ENCODE assay signal across 15 cellular contexts in the genomic region with DNA sequence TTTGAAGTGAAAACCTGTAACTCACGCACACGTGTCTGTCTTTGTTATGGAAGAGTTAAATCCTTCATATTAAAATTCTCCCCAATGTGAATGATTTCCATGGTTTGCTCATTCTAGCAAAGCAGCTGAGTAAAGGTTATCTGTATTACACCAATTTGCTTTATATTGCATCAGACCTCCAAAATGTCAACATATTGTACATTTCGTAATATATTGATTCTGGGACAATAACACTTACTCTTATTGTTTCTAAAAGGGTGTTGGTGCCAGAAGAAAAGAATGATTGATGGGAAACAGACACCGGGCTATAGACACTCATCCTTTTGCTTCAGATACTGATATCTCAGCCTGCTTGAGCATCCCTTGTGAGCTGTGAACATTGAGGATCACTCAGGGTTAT. TPM values are rescaled to one million over a fixed set of nuclear protein-coding genes. Genes with fewer than 3 reads are reported as not detected.
DNase-seq lines count a peak whose midpoint lies in the region; ATAC-seq and TF ChIP-seq lines count a peak whose summit lies in the region.
"Had no signal": no experiment of that assay in that cellular context is flagged by ENCODE, and none has a peak within 500 bp of the region (broad histone marks: within the 10 kb centered on the region; RNA-seq: fewer than 3 reads in every experiment).

No MANE protein-coding gene starts in this region.

- H3F3A ChIP-seq in GM23248 (ENCODE audit: insufficient read depth) (no peaks in the 10 kb centered on the region), smooth muscle cell (ENCODE audit: low read depth) (no peaks in the 10 kb centered on the region)

- no peak overlapping the region for H2BK5ac ChIP-seq in mesenchymal stem cell (ENCODE audit: low read depth, low read length, poor library complexity, severe bottlenecking)

- H2AFZ ChIP-seq in GM23248 (peak overlapping the region; percentile 37; the same call in 1 of the 2 replicates), smooth muscle cell (ENCODE audit: low read depth) (no peak overlapping the region), mesenchymal stem cell (ENCODE audit: low read depth, low read length) (no peak overlapping the region)

- 76 to 88% methylated on average over 4 of the region's 4 CpGs for WGBS in GM23248 (ENCODE audit: low coverage in 1 of 2, low lambda C conversion rate in 2 of 2, missing lambda C conversion rate in 2 of 2), 2 experiments
- WGBS in smooth muscle cell (ENCODE audit: low lambda C conversion rate) = 91% methylated on average over 4 of the region's 4 CpGs
- 64% methylated on average over 1 of the region's 4 CpGs for WGBS in mesenchymal stem cell

- no peak for DNase-seq in GM23248
- DNase-seq in NCI-H1930 (lab: John Stamatoyannopoulos, UW) = peak; percentile 63 to 91
- DNase-seq in SHP77 (lab: John Stamatoyannopoulos, UW) = peak; percentile 51 to 70
- DNase-seq in left lobe of liver (ENCODE audit: low spot score) = no peak
- no peak for DNase-seq in smooth muscle cell (lab: John Stamatoyannopoulos, UW; ENCODE audit: unreplicated experiment)
- DNase-seq in NCI-H82 (lab: John Stamatoyannopoulos, UW) = no peak
- no peak for DNase-seq in mesenchymal stem cell
- DNase-seq: BE2C; CD8-positive, alpha-beta T cell; DMS79; HFFc6; NCI-H1105; NCI-H187 treated with DMSO at 0.1 percent for 48 hours; Peyer's patch; SIG-M5 had no signal

- H3K9ac ChIP-seq in GM23248 (no peak overlapping the region), smooth muscle cell (ENCODE audit: low read depth) (no peak overlapping the region), mesenchymal stem cell (ENCODE audit: low read length) (no peak overlapping the region)

- no peaks in the 10 kb centered on the region for H3K9me3 ChIP-seq in GM23248 (ENCODE audit: low read depth)
- H3K9me3 ChIP-seq in smooth muscle cell (replicated peaks; ENCODE audit: low read depth) = no peaks in the 10 kb centered on the region
- no peaks in the 10 kb centered on the region for H3K9me3 ChIP-seq in mesenchymal stem cell (ENCODE audit: control insufficient read depth, low read length)
- H3K9me3 ChIP-seq: BE2C, Peyer's patch had no signal

- H3K4ac ChIP-seq in mesenchymal stem cell (ENCODE audit: low read depth in 1 of 2, low read length in 2 of 2) = no peak overlapping the region

- H3K27ac ChIP-seq in GM23248 = no peak overlapping the region
- H3K27ac ChIP-seq in smooth muscle cell (ENCODE audit: low read depth) = no peak overlapping the region
- H3K27ac ChIP-seq in mesenchymal stem cell (ENCODE audit: low read length, poor library complexity, severe bottlenecking) = no peak overlapping the region
- H3K27ac ChIP-seq: Peyer's patch had no signal

- H4K20me1 ChIP-seq in GM23248 (ENCODE audit: insufficient read depth) (no peaks in the 10 kb centered on the region), smooth muscle cell (ENCODE audit: low read depth) (no peaks in the 10 kb centered on the region)

- in situ Hi-C loops in GM23248 (cut with MboI) = no loop called here

- H2BK15ac ChIP-seq in mesenchymal stem cell (ENCODE audit: low read depth, poor library complexity, severe bottlenecking) = no peak overlapping the region

- peak; percentile 41 for ATAC-seq in left lobe of liver
- ATAC-seq: CD8-positive, alpha-beta T cell had no signal

- no peak overlapping the region for H2AK5ac ChIP-seq in mesenchymal stem cell (ENCODE audit: low read length, severe bottlenecking)

- H3K79me1 ChIP-seq in mesenchymal stem cell (replicated peaks; ENCODE audit: low read length, poor library complexity, severe bottlenecking) = peaks cover 8% of the 10 kb centered on the region

- H3K4me2 ChIP-seq in GM23248 (ENCODE audit: unreplicated experiment) = no peak overlapping the region
- no peak overlapping the region for H3K4me2 ChIP-seq in smooth muscle cell
- H3K4me2 ChIP-seq in mesenchymal stem cell (ENCODE audit: low read length, poor library complexity, severe bottlenecking) = no peak overlapping the region

- H3K4me1 ChIP-seq in GM23248 (ENCODE audit: insufficient read depth) = peaks cover 11% of the 10 kb centered on the region; the same call in 1 of the 2 replicates
- no peaks in the 10 kb centered on the region for H3K4me1 ChIP-seq in smooth muscle cell (ENCODE audit: low read depth)
- no peaks in the 10 kb centered on the region for H3K4me1 ChIP-seq in mesenchymal stem cell (ENCODE audit: control insufficient read depth, insufficient read depth, low read depth, low read length)
- H3K4me1 ChIP-seq: Peyer's patch had no signal

- H3K23ac ChIP-seq in mesenchymal stem cell (ENCODE audit: low read length in 2 of 2) = no peak overlapping the region

- no peaks in the 10 kb centered on the region for H3K9me2 ChIP-seq in GM23248 (ENCODE audit: insufficient read depth)

- H3K36me3 ChIP-seq in GM23248 (ENCODE audit: low read depth) (no peaks in the 10 kb centered on the region), smooth muscle cell (ENCODE audit: low read depth) (no peaks in the 10 kb centered on the region), mesenchymal stem cell (ENCODE audit: control insufficient read depth in 1 of 2, insufficient read depth in 2 of 2, low read depth in 1 of 2, low read length in 2 of 2) (peaks cover 0 to 22% of the 10 kb centered on the region in 2 experiments)
- H3K36me3 ChIP-seq: BE2C, Peyer's patch had no signal

- no peak overlapping the region for H3K4me3 ChIP-seq in GM23248
- no peak overlapping the region for H3K4me3 ChIP-seq in smooth muscle cell
- no peak overlapping the region for H3K4me3 ChIP-seq in mesenchymal stem cell (ENCODE audit: insufficient read depth in 1 of 2, low read depth in 1 of 2, low read length in 2 of 2)
- H3K4me3 ChIP-seq: Peyer's patch had no signal

- no peak for TF ChIP-seq CTCF in smooth muscle cell (IDR thresholded peaks at IDR 0.05; ENCODE audit: borderline replicate concordance, insufficient read depth, poor library complexity, severe bottlenecking)

- no peak overlapping the region for H4K8ac ChIP-seq in mesenchymal stem cell (ENCODE audit: low read length)

- no peak overlapping the region for H2BK120ac ChIP-seq in mesenchymal stem cell (ENCODE audit: low read depth, low read length)

- no peak overlapping the region for H4K91ac ChIP-seq in mesenchymal stem cell (ENCODE audit: low read length)

- no peak overlapping the region for H3K14ac ChIP-seq in mesenchymal stem cell (ENCODE audit: low read length in 2 of 2)

- no peak overlapping the region for H2BK12ac ChIP-seq in mesenchymal stem cell (ENCODE audit: low read length in 2 of 2)

- no peak overlapping the region for H3K18ac ChIP-seq in mesenchymal stem cell (ENCODE audit: low read depth in 1 of 2, low read length in 2 of 2)

- H3K79me2 ChIP-seq in GM23248 (ENCODE audit: insufficient read depth) = peaks cover 40% of the 10 kb centered on the region
- H3K79me2 ChIP-seq in smooth muscle cell (ENCODE audit: low read depth) = no peaks in the 10 kb centered on the region

- H3K27me3 ChIP-seq in GM23248 (replicated peaks; ENCODE audit: insufficient read depth) = no peaks in the 10 kb centered on the region
- H3K27me3 ChIP-seq in smooth muscle cell (ENCODE audit: low read depth) = peaks cover 9% of the 10 kb centered on the region
- H3K27me3 ChIP-seq in mesenchymal stem cell (ENCODE audit: control insufficient read depth in 1 of 2, insufficient read depth in 1 of 2, low read length in 2 of 2) = no peaks in the 10 kb centered on the region
- H3K27me3 ChIP-seq: BE2C, Peyer's patch had no signal

RNA-seq across cellular contexts. Expression of gene NTNG1, which starts 7.0 kb away (rescaled TPM):
- 14.4 and 14.7 TPM in 2 replicates for total RNA-seq in GM23248 (2014; rRNA removed; shearing (Covaris generic))
- 16.0 and 17.4 TPM in 2 replicates for polyA plus RNA-seq in GM23248 (2016; fragmentation: Nextera tagmentation; extraction: Ambion mirVana)
- total RNA-seq in left lobe of liver = not detected
- total RNA-seq in smooth muscle cell = 0.76 and 1.1 TPM in 2 replicates
- 0.39 and 0.58 TPM in 2 replicates for polyA plus RNA-seq in smooth muscle cell
- not detected for polyA plus RNA-seq in mesenchymal stem cell (2013, experiment 1 of 2)
- polyA plus RNA-seq in mesenchymal stem cell (2013, experiment 2 of 2) = not detected
- total RNA-seq: CD8-positive, alpha-beta T cell had no signal

Comparison
In these comparisons a context has a peak if more than half of its experiments do, and no peak if none do; other contexts are left out.
1. DNase-seq: peak in NCI-H1930 (2 of 2) and SHP77 (2 of 2); none in GM23248 (single experiment), left lobe of liver (single experiment), smooth muscle cell (single experiment), NCI-H82 (single experiment) and mesenchymal stem cell (single experiment).